17 cellular contexts compared by ENCODE assay signal in the genomic region with DNA sequence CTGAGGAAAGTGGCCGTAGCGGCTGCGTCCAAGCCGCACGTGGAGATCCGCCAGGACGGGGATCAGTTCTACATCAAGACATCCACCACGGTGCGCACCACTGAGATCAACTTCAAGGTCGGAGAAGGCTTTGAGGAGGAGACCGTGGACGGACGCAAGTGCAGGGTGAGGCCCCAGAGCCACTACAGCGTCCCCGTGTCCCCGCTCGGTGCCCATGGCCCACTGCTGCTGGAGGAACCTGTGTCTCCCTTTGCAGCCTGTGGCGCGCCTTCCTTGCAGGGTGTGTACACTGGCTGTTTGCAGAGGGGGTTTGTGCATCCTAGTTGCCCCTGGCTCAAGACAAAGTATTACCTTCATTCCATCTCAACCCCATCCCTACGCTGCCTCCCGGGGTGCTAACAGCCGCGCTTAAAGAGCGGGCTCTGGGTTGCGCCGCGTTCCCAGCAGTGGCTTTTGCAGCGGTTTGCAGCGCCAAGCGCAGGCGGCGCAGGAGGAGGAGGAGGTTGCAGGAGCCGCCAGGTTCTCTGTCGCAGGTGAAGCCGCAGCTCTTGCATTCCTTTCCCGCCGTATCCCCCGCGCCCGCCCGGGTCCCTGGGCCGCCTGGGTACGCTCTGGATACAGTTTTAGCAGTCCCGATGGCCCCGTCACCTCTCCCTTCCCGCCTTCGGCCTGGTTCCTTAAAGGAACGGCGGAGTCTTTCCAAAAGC. TPM values are rescaled to one million over a fixed set of nuclear protein-coding genes. Genes with fewer than 3 reads are reported as not detected.
A peak's percentile ranks its signal among the peaks of the same experiment; 100 is the strongest.
DNase-seq lines count a peak whose midpoint lies in the region; ATAC-seq and TF ChIP-seq lines count a peak whose summit lies in the region.
"Had no signal": no experiment of that assay in that cellular context is flagged by ENCODE, and none has a peak within 500 bp of the region (broad histone marks: within the 10 kb centered on the region; RNA-seq: fewer than 3 reads in every experiment).

No MANE protein-coding gene starts in this region.

- no peak overlapping the region for H3K27ac ChIP-seq in foreskin keratinocyte
- H3K27ac ChIP-seq in neural cell (ENCODE audit: low read length) = no peak overlapping the region
- H3K27ac ChIP-seq: gastroesophageal sphincter, testis had no signal

- H3K27ac Mint-ChIP-seq in stimulated activated naive B cell treated with anti-CD40 and anti-IgM and Interleukin-4, amounts not matched to agents 10 μg/mL and 1 μg/mL and 100 μg/mL, for 72 hours = no peak overlapping the region
- H3K27ac Mint-ChIP-seq: activated naive CD8-positive, alpha-beta T cell treated with anti-CD3 and anti-CD28 coated beads, Interleukin-2, amount 50 U/mL, for 24 hours; CD4-positive, CD25-positive, alpha-beta regulatory T cell; memory B cell had no signal

- no peaks in the 10 kb centered on the region for H3K79me2 ChIP-seq in neural cell (replicated peaks; ENCODE audit: insufficient read depth, low read length)

- H3K4me3 ChIP-seq in neural cell (ENCODE audit: low read length) = peak overlapping the region; percentile 65

- TF ChIP-seq CTCF in foreskin keratinocyte (conservative IDR thresholded peaks at IDR 0.05) = no peak
- peak; percentile 43 for TF ChIP-seq CTCF in neural cell (IDR thresholded peaks at IDR 0.05; ENCODE audit: poor library complexity, severe bottlenecking)

- peaks cover 98% of the 10 kb centered on the region for H3K27me3 ChIP-seq in foreskin keratinocyte
- peaks cover 49% of the 10 kb centered on the region for H3K27me3 ChIP-seq in neural cell (ENCODE audit: insufficient read depth, low read depth, low read length)
- H3K27me3 ChIP-seq: testis had no signal

- peak; percentile 43 for TF ChIP-seq RAD21 in neural cell (conservative IDR thresholded peaks at IDR 0.05)

- no peak overlapping the region for H3K4me3 Mint-ChIP-seq in stimulated activated naive B cell treated with anti-CD40 and anti-IgM and Interleukin-4, amounts not matched to agents 10 μg/mL and 1 μg/mL and 100 μg/mL, for 72 hours
- H3K4me3 Mint-ChIP-seq: activated naive CD8-positive, alpha-beta T cell treated with anti-CD3 and anti-CD28 coated beads, Interleukin-2, amount 50 U/mL, for 24 hours; CD4-positive, CD25-positive, alpha-beta regulatory T cell; memory B cell had no signal

- DNase-seq in ELF-1 (ENCODE audit: low read depth, low spot score) = peak; percentile 76
- peak; percentile 42 for DNase-seq in NCI-H2171 treated with DMSO at 0.1 percent for 48 hours (lab: John Stamatoyannopoulos, UW)
- DNase-seq in foreskin keratinocyte = peak in 1 of 2 donors; percentile 27
- no peak for DNase-seq in stimulated activated naive B cell treated with anti-CD40 and anti-IgM and Interleukin-4, amounts not matched to agents 10 μg/mL and 1 μg/mL and 100 μg/mL, for 72 hours
- DNase-seq in KBM-7 = no peak
- no peak for DNase-seq in CD1c-positive myeloid dendritic cell (ENCODE audit: extremely low spot score)
- no peak for DNase-seq in DMS153 (lab: John Stamatoyannopoulos, UW)
- DNase-seq: activated naive CD8-positive, alpha-beta T cell treated with anti-CD3 and anti-CD28 coated beads, Interleukin-2, amount 50 U/mL, for 24 hours; CD4-positive, CD25-positive, alpha-beta regulatory T cell; MM.1S; NCI-H524 treated with DMSO at 0.1 percent for 48 hours; SHP77; testis had no signal

- H3K4me1 Mint-ChIP-seq in stimulated activated naive B cell treated with anti-CD40 and anti-IgM and Interleukin-4, amounts not matched to agents 10 μg/mL and 1 μg/mL and 100 μg/mL, for 72 hours = no peaks in the 10 kb centered on the region
- H3K4me1 Mint-ChIP-seq: memory B cell had no signal

- H2AFZ ChIP-seq in neural cell (ENCODE audit: low read depth, low read length) = peak overlapping the region; percentile 21

- H3K9me3 ChIP-seq in neural cell (ENCODE audit: low read length) = no peaks in the 10 kb centered on the region
- H3K9me3 ChIP-seq: gastroesophageal sphincter, testis had no signal

- H3K36me3 ChIP-seq in neural cell (ENCODE audit: insufficient read depth, low read length) = no peaks in the 10 kb centered on the region
- H3K36me3 ChIP-seq: gastroesophageal sphincter had no signal

- TF ChIP-seq EP300 in neural cell (conservative IDR thresholded peaks at IDR 0.05; ENCODE audit: poor library complexity, severe bottlenecking) = no peak

- peak overlapping the region; percentile 58 for H3K4me2 ChIP-seq in neural cell (ENCODE audit: low read length)

- in situ Hi-C loops in KBM-7 (cut with MboI; ENCODE audit: low pct_unique_long_range_greater_than_20kb, low sequenced_read_pairs) = loop anchor here (25.0 kb wide), 1 partner anchor 104 kb away; a partner anchor contains a TSS

- no peaks in the 10 kb centered on the region for H3F3A ChIP-seq in neural cell (ENCODE audit: insufficient read depth, low read length, poor library complexity, severe bottlenecking)

- H3K4me1 ChIP-seq in foreskin keratinocyte = no peaks in the 10 kb centered on the region
- H3K4me1 ChIP-seq: testis had no signal

- peak; percentile 41 for ATAC-seq in foreskin keratinocyte
- ATAC-seq in stimulated activated naive B cell treated with anti-CD40 and anti-IgM and Interleukin-4, amounts not matched to agents 10 μg/mL and 1 μg/mL and 100 μg/mL, for 72 hours (replicated peaks) = no peak
- ATAC-seq: activated naive CD8-positive, alpha-beta T cell treated with anti-CD3 and anti-CD28 coated beads, Interleukin-2, amount 50 U/mL, for 24 hours; gastroesophageal sphincter had no signal

- H4K20me1 ChIP-seq in neural cell (ENCODE audit: insufficient read depth) = no peaks in the 10 kb centered on the region

- H3K9me2 ChIP-seq in neural cell (ENCODE audit: insufficient read depth, low read length) = no peaks in the 10 kb centered on the region

- peaks cover 37 to 58% of the 10 kb centered on the region in 2 donors for H3K27me3 Mint-ChIP-seq in stimulated activated naive B cell treated with anti-CD40 and anti-IgM and Interleukin-4, amounts not matched to agents 10 μg/mL and 1 μg/mL and 100 μg/mL, for 72 hours

- H3K36me3 Mint-ChIP-seq in stimulated activated naive B cell treated with anti-CD40 and anti-IgM and Interleukin-4, amounts not matched to agents 10 μg/mL and 1 μg/mL and 100 μg/mL, for 72 hours = no peaks in the 10 kb centered on the region
- H3K36me3 Mint-ChIP-seq: CD4-positive, CD25-positive, alpha-beta regulatory T cell; memory B cell had no signal

- H3K9me3 Mint-ChIP-seq in stimulated activated naive B cell treated with anti-CD40 and anti-IgM and Interleukin-4, amounts not matched to agents 10 μg/mL and 1 μg/mL and 100 μg/mL, for 72 hours = no peaks in the 10 kb centered on the region
- H3K9me3 Mint-ChIP-seq: activated naive CD8-positive, alpha-beta T cell treated with anti-CD3 and anti-CD28 coated beads, Interleukin-2, amount 50 U/mL, for 24 hours; CD4-positive, CD25-positive, alpha-beta regulatory T cell; memory B cell had no signal

- peak overlapping the region; percentile 35 for H3K9ac ChIP-seq in neural cell (ENCODE audit: low read length)

TF ChIP-seq in neural cell, 6 proteins besides CTCF, POLR2A, EP300 and RAD21:
- TF ChIP-seq MXI1 (conservative IDR thresholded peaks at IDR 0.05; ENCODE audit: poor library complexity, severe bottlenecking) (peak; percentile 10), EZH2 (IDR thresholded peaks at IDR 0.05; ENCODE audit: borderline replicate concordance, insufficient read depth, low read length, poor library complexity, severe bottlenecking) (no peak)

RNA-seq across cellular contexts. Expression of a gene that starts 1.1 kb away (rescaled TPM):
- total RNA-seq in foreskin keratinocyte = not detected in 2 replicates
- polyA plus RNA-seq in foreskin keratinocyte = not detected in 2 replicates
- polyA plus RNA-seq in neural cell = 7.0 and 8.7 TPM in 2 replicates
- 1.7 and 3.2 TPM in 2 replicates for polyA minus RNA-seq in neural cell
- total RNA-seq: CD4-positive, CD25-positive, alpha-beta regulatory T cell; dermis microvascular lymphatic vessel endothelial cell had no signal
- polyA plus RNA-seq: CD4-positive, CD25-positive, alpha-beta regulatory T cell had no signal

RNA-seq across cellular contexts. Expression of a gene that starts 41.8 kb away (rescaled TPM):
- 58.8 and 64.0 TPM in 2 replicates for total RNA-seq in foreskin keratinocyte
- polyA plus RNA-seq in foreskin keratinocyte (52.2 and 58.2 TPM in 2 replicates), neural cell (160 and 170 TPM in 2 replicates)
- polyA minus RNA-seq in neural cell = 65.8 and 73.5 TPM in 2 replicates

Comparison
In these comparisons a context has a peak if more than half of its experiments do, and no peak if none do; other contexts are left out.
1. DNase-seq: peak in ELF-1 (single experiment) and NCI-H2171 treated with DMSO at 0.1 percent for 48 hours (single experiment); none in stimulated activated naive B cell treated with anti-CD40 and anti-IgM and Interleukin-4, amounts not matched to agents 10 μg/mL and 1 μg/mL and 100 μg/mL, for 72 hours (single experiment), KBM-7 (single experiment), CD1c-positive myeloid dendritic cell (single experiment) and DMS153 (single experiment).